Comparison of ENCODE assay signal across 14 cellular contexts in genomic region chr6:142821164-142821716, GRCh38.
DNase-seq lines count a peak whose midpoint lies in the region; ATAC-seq and TF ChIP-seq lines count a peak whose summit lies in the region.
"Had no signal": no experiment of that assay in that cellular context is flagged by ENCODE, and none has a peak within 500 bp of the region (broad histone marks: within the 10 kb centered on the region; RNA-seq: fewer than 3 reads in every experiment).

No MANE protein-coding gene starts in this region.

- TF ChIP-seq CTCF in DND-41 (IDR thresholded peaks at IDR 0.05; ENCODE audit: borderline replicate concordance, extremely low read depth, low read length, poor library complexity, severe bottlenecking) (no peak), nephron progenitor cell (IDR thresholded peaks at IDR 0.05) (no peak)

- peak overlapping the region; percentile 83 for H3K4me2 ChIP-seq in BLaER1
- H3K4me2 ChIP-seq in DND-41 (ENCODE audit: insufficient read depth, low read length), result peak overlapping the region; percentile 73

- H4K20me1 ChIP-seq in BLaER1 (peaks cover 49% of the 10 kb centered on the region; the same call in 1 of the 2 replicates), DND-41 (ENCODE audit: insufficient read depth, low read length) (no peaks in the 10 kb centered on the region)

- H3K4me3 ChIP-seq in BLaER1 (no peak overlapping the region), DND-41 (ENCODE audit: low read depth in 1 of 2, low read length in 2 of 2) (no peak overlapping the region)
- H3K4me3 ChIP-seq: SK-N-MC had no signal

- H3K27me3 ChIP-seq in BLaER1 (no peaks in the 10 kb centered on the region), DND-41 (ENCODE audit: insufficient read depth, low read length, poor library complexity) (no peaks in the 10 kb centered on the region)
- H3K27me3 ChIP-seq: upper lobe of right lung had no signal

- peaks cover 53% of the 10 kb centered on the region for H3K4me1 Mint-ChIP-seq in activated naive CD8-positive, alpha-beta T cell treated with anti-CD3 and anti-CD28 coated beads, Interleukin-2, amount 10 ng/mL, durations not matched to agents 7 days and 5 days
- H3K4me1 Mint-ChIP-seq in natural killer cell treated with Interleukin-12 subunit alpha and Interleukin-12 subunit beta and Interleukin-15 and Interleukin-18, amount 100 ng/mL, for 72 hours (ENCODE audit: low read depth in 2 of 2), result peaks cover 60% of the 10 kb centered on the region in 2 donors
- peaks cover 27% of the 10 kb centered on the region for H3K4me1 Mint-ChIP-seq in nephron progenitor cell

- H3K79me2 ChIP-seq in DND-41 (ENCODE audit: insufficient read depth, low read length), result no peaks in the 10 kb centered on the region

- POLR2A ChIA-PET in activated naive CD8-positive, alpha-beta T cell treated with anti-CD3 and anti-CD28 coated beads, Interleukin-2, amount 10 ng/mL, durations not matched to agents 7 days and 5 days (lab: Charles Lee), result interaction anchor here (2.3 to 2.4 kb wide), 2 partner anchors 25 to 35 kb away, joined by 10 to 12 read pairs; no protein-coding TSS in a partner anchor

- H3K9ac ChIP-seq in BLaER1 (no peak overlapping the region), DND-41 (ENCODE audit: low read depth, low read length) (no peak overlapping the region; the same call in 1 of the 2 replicates)

- peaks cover 21% of the 10 kb centered on the region for H3K36me3 Mint-ChIP-seq in activated naive CD8-positive, alpha-beta T cell treated with anti-CD3 and anti-CD28 coated beads, Interleukin-2, amount 10 ng/mL, durations not matched to agents 7 days and 5 days
- peaks cover 11% of the 10 kb centered on the region for H3K36me3 Mint-ChIP-seq in natural killer cell treated with Interleukin-12 subunit alpha and Interleukin-12 subunit beta and Interleukin-15 and Interleukin-18, amount 100 ng/mL, for 72 hours
- peaks cover 5% of the 10 kb centered on the region for H3K36me3 Mint-ChIP-seq in nephron progenitor cell (ENCODE audit: low read depth)

- no peaks in the 10 kb centered on the region for H3K9me3 Mint-ChIP-seq in activated naive CD8-positive, alpha-beta T cell treated with anti-CD3 and anti-CD28 coated beads, Interleukin-2, amount 10 ng/mL, durations not matched to agents 7 days and 5 days
- no peaks in the 10 kb centered on the region for H3K9me3 Mint-ChIP-seq in natural killer cell treated with Interleukin-12 subunit alpha and Interleukin-12 subunit beta and Interleukin-15 and Interleukin-18, amount 100 ng/mL, for 72 hours
- H3K9me3 Mint-ChIP-seq in nephron progenitor cell, result no peaks in the 10 kb centered on the region

- DNase-seq in DND-41 (no peak), kidney tubule cell (ENCODE audit: low spot score) (no peak), nephron progenitor cell (no peak), amygdala (lab: John Stamatoyannopoulos, UW) (no peak)
- no peak for DNase-seq in activated naive CD8-positive, alpha-beta T cell treated with anti-CD3 and anti-CD28 coated beads, Interleukin-2, amount 10 ng/mL, durations not matched to agents 7 days and 5 days
- DNase-seq in natural killer cell treated with Interleukin-12 subunit alpha and Interleukin-12 subunit beta and Interleukin-15 and Interleukin-18, amount 100 ng/mL, for 72 hours (ENCODE audit: low spot score), result no peak
- DNase-seq: activated T-cell treated with anti-CD3 and anti-CD28 coated beads for 4 hours; GDM1; NCI-H1105; posterior cingulate gyrus; stimulated activated CD8-positive, alpha-beta memory T cell treated with anti-CD3 and anti-CD28 coated beads, Interleukin-4, amount 100 ng/mL, for 48 hours; upper lobe of right lung had no signal

- H3K4me1 ChIP-seq in BLaER1, result peaks cover 54% of the 10 kb centered on the region
- peaks cover 26% of the 10 kb centered on the region for H3K4me1 ChIP-seq in DND-41 (ENCODE audit: insufficient read depth, low read length)

- peak overlapping the region; percentile 96 for H3K27ac Mint-ChIP-seq in activated naive CD8-positive, alpha-beta T cell treated with anti-CD3 and anti-CD28 coated beads, Interleukin-2, amount 10 ng/mL, durations not matched to agents 7 days and 5 days
- H3K27ac Mint-ChIP-seq in natural killer cell treated with Interleukin-12 subunit alpha and Interleukin-12 subunit beta and Interleukin-15 and Interleukin-18, amount 100 ng/mL, for 72 hours, result peak overlapping the region; percentile 96 to 98
- H3K27ac Mint-ChIP-seq in nephron progenitor cell, result no peak overlapping the region

- no peaks in the 10 kb centered on the region for H3K27me3 Mint-ChIP-seq in activated naive CD8-positive, alpha-beta T cell treated with anti-CD3 and anti-CD28 coated beads, Interleukin-2, amount 10 ng/mL, durations not matched to agents 7 days and 5 days
- no peaks in the 10 kb centered on the region for H3K27me3 Mint-ChIP-seq in natural killer cell treated with Interleukin-12 subunit alpha and Interleukin-12 subunit beta and Interleukin-15 and Interleukin-18, amount 100 ng/mL, for 72 hours
- no peaks in the 10 kb centered on the region for H3K27me3 Mint-ChIP-seq in nephron progenitor cell (ENCODE audit: low read depth, poor library complexity)

- H3K9me3 ChIP-seq in BLaER1 (peaks cover 4% of the 10 kb centered on the region; the same call in 1 of the 2 replicates), DND-41 (ENCODE audit: insufficient read depth, low read length, severe bottlenecking) (no peaks in the 10 kb centered on the region)
- H3K9me3 ChIP-seq: upper lobe of right lung had no signal

- H2AFZ ChIP-seq in DND-41 (ENCODE audit: low read depth, low read length), result no peak overlapping the region

- H3K27ac ChIP-seq in BLaER1, result 0 out of 2 replicates have a peak overlapping the region, but pooled peaks have one; percentile 3
- H3K27ac ChIP-seq in DND-41 (ENCODE audit: low read length), result peak overlapping the region; percentile 88
- H3K27ac ChIP-seq: SK-N-MC had no signal

- H3K4me3 Mint-ChIP-seq in activated naive CD8-positive, alpha-beta T cell treated with anti-CD3 and anti-CD28 coated beads, Interleukin-2, amount 10 ng/mL, durations not matched to agents 7 days and 5 days, result no peak overlapping the region
- peak overlapping the region; percentile 93 for H3K4me3 Mint-ChIP-seq in natural killer cell treated with Interleukin-12 subunit alpha and Interleukin-12 subunit beta and Interleukin-15 and Interleukin-18, amount 100 ng/mL, for 72 hours
- no peak overlapping the region for H3K4me3 Mint-ChIP-seq in nephron progenitor cell

- no peak for ATAC-seq in DND-41 (ENCODE audit: insufficient read depth, low read depth)
- ATAC-seq in activated naive CD8-positive, alpha-beta T cell treated with anti-CD3 and anti-CD28 coated beads, Interleukin-2, amount 10 ng/mL, durations not matched to agents 7 days and 5 days (ENCODE audit: low read depth), result no peak
- no peak for ATAC-seq in natural killer cell treated with Interleukin-12 subunit alpha and Interleukin-12 subunit beta and Interleukin-15 and Interleukin-18, amount 100 ng/mL, for 72 hours

- H3K36me3 ChIP-seq in BLaER1 (peaks cover 18% of the 10 kb centered on the region), DND-41 (ENCODE audit: insufficient read depth, low read length) (no peaks in the 10 kb centered on the region)
- H3K36me3 ChIP-seq: upper lobe of right lung had no signal
